In genomic region chr5:37379100-37379628, GRCh38 we compare ENCODE assay signal across 8 cellular contexts. TPM values are rescaled to one million over a fixed set of nuclear protein-coding genes. Genes with fewer than 3 reads are reported as not detected.
A peak's percentile ranks its signal among the peaks of the same experiment; 100 is the strongest.
DNase-seq lines count a peak whose midpoint lies in the region; ATAC-seq and TF ChIP-seq lines count a peak whose summit lies in the region.
"Not testable (repeated sequence)": the region's sequence is repeated elsewhere in the genome, so short reads cannot be mapped to it uniquely, and the experiment has no call there.

Gene WDR70 (plus strand): TSS chr5:37379318. CDS start chr5:37379368, 50 bp downstream.

- H3K4me3 ChIP-seq in DOHH2 (ENCODE audit: low read length): peak within 1 kb of the TSS; percentile 92

- POLR2A ChIA-PET in naive thymus-derived CD8-positive, alpha-beta T cell (lab: Charles Lee): interaction anchor here (0.6 to 2.2 kb wide), 10 partner anchors 8 to 1833 kb away, joined by 3 to 34 read pairs (median 4); partner anchors contain the start of genes NIPBL and NUP155

- H4K20me1 ChIP-seq in DOHH2 (ENCODE audit: control insufficient read depth, insufficient read depth, low read depth, low read length): not testable (repeated sequence)

- peak within 1 kb of the TSS; percentile 68 for H3K4me2 ChIP-seq in DOHH2 (ENCODE audit: low read length)

- H3F3A ChIP-seq in DOHH2 (ENCODE audit: control insufficient read depth, insufficient read depth): not testable (repeated sequence)

- H3K4me1 Mint-ChIP-seq in naive thymus-derived CD8-positive, alpha-beta T cell: peaks cover 3 to 22% (median 16%) of the 10 kb centered on the region in 4 donors

- H3K9me3 Mint-ChIP-seq in naive thymus-derived CD8-positive, alpha-beta T cell: not testable (repeated sequence)

- H3K27ac Mint-ChIP-seq in naive thymus-derived CD8-positive, alpha-beta T cell: peak within 1 kb of the TSS; percentile 19 to 92 (median 86)

- H3K79me2 ChIP-seq in DOHH2 (ENCODE audit: control insufficient read depth, low read length): not testable (repeated sequence)

- H3K27ac ChIP-seq in DOHH2 (ENCODE audit: low read depth, low read length): not testable (repeated sequence)
- H3K27ac ChIP-seq in KOPT-K1 (ENCODE audit: low read depth, low read length, poor library complexity, severe bottlenecking): peak within 1 kb of the TSS; percentile 56

- peak within 1 kb of the TSS; percentile 93 to 97 (median 96) for H3K4me3 Mint-ChIP-seq in naive thymus-derived CD8-positive, alpha-beta T cell

- peak; percentile 78 for TF ChIP-seq CTCF in DOHH2 (IDR thresholded peaks at IDR 0.05; ENCODE audit: low read depth, low read length, poor library complexity, severe bottlenecking)

- ATAC-seq in GM21786 (IDR thresholded peaks at IDR 0.05; ENCODE audit: unreplicated experiment): peak; percentile 99
- peak; percentile 98 for ATAC-seq in naive thymus-derived CD8-positive, alpha-beta T cell

- H3K36me3 Mint-ChIP-seq in naive thymus-derived CD8-positive, alpha-beta T cell: peaks cover 0 to 27% (median 2%) of the 10 kb centered on the region in 3 donors

- not testable (repeated sequence) for H3K4me1 ChIP-seq in DOHH2 (ENCODE audit: control insufficient read depth, low read length)

- H3K9me3 ChIP-seq in DOHH2 (ENCODE audit: control insufficient read depth, insufficient read depth, low read length); KOPT-K1 (ENCODE audit: insufficient read depth, low read length, poor library complexity, severe bottlenecking): not testable (repeated sequence)

- H3K27me3 ChIP-seq in DOHH2 (ENCODE audit: control insufficient read depth, low read length): not testable (repeated sequence)

- DNase-seq in RKO (ENCODE audit: low spot score) (peak; percentile 92), activated T-helper 1 cell treated with Interleukin-2 at 50 U/mL for 16 hours (ENCODE audit: low read depth) (peak; percentile 71), fibroblast of gingiva (ENCODE audit: low read depth) (peak; percentile 93)
- peak; percentile 60 to 81 (median 70) for DNase-seq in naive thymus-derived CD8-positive, alpha-beta T cell
- peak; percentile 13 to 65 (median 55) for DNase-seq in stimulated activated naive CD4-positive, alpha-beta T cell (lab: John Stamatoyannopoulos, UW)

- not testable (repeated sequence) for H3K36me3 ChIP-seq in DOHH2 (ENCODE audit: control insufficient read depth, low read length)
- H3K36me3 ChIP-seq in KOPT-K1 (ENCODE audit: insufficient read depth, low read length): peaks cover 19% of the 10 kb centered on the region; the same call in 1 of the 2 replicates

- H3K27me3 Mint-ChIP-seq in naive thymus-derived CD8-positive, alpha-beta T cell: not testable (repeated sequence)

- not testable (repeated sequence) for H3K9me2 ChIP-seq in DOHH2 (replicated peaks; ENCODE audit: control insufficient read depth, low read length)

RNA-seq across cellular contexts. Expression of gene WDR70, which starts in this region (rescaled TPM):
- total RNA-seq in naive thymus-derived CD8-positive, alpha-beta T cell: 10 to 100 TPM; 36.0 to 38.8 TPM
- polyA plus RNA-seq in naive thymus-derived CD8-positive, alpha-beta T cell: 10 to 100 TPM; 20.0 to 25.3 (median 22.7) TPM
